8 cellular contexts compared by ENCODE assay signal in genomic region chr3:30511524-30512278, GRCh38.
DNase-seq lines count a peak whose midpoint lies in the region; ATAC-seq and TF ChIP-seq lines count a peak whose summit lies in the region.

No MANE protein-coding gene starts in this region.

- H3K27ac Mint-ChIP-seq in activated T-cell treated with anti-CD3 and anti-CD28 coated beads, Interleukin-2, amount 50 U/mL, for 72 hours = no peak overlapping the region
- peak overlapping the region; percentile 61 for H3K27ac Mint-ChIP-seq in activated naive CD8-positive, alpha-beta T cell

- H3K4me3 Mint-ChIP-seq in activated T-cell treated with anti-CD3 and anti-CD28 coated beads, Interleukin-2, amount 50 U/mL, for 72 hours = no peak overlapping the region
- peak overlapping the region; percentile 63 for H3K4me3 Mint-ChIP-seq in activated naive CD8-positive, alpha-beta T cell

- H3K4me1 Mint-ChIP-seq in activated T-cell treated with anti-CD3 and anti-CD28 coated beads, Interleukin-2, amount 50 U/mL, for 72 hours (ENCODE audit: low read depth) = peaks cover 14% of the 10 kb centered on the region
- H3K4me1 Mint-ChIP-seq in activated naive CD8-positive, alpha-beta T cell (ENCODE audit: low read depth) = peaks cover 13% of the 10 kb centered on the region

- peak; percentile 43 to 44 for DNase-seq in activated T-cell treated with anti-CD3 and anti-CD28 coated beads, Interleukin-2, amount 50 U/mL, for 48 hours
- no peak for DNase-seq in activated T-cell treated with anti-CD3 and anti-CD28 coated beads, Interleukin-2, amount 50 U/mL, for 72 hours
- DNase-seq in iris pigment epithelial cell (ENCODE audit: low read depth) (peak; percentile 99), transverse colon (no peak), NCI-H146 treated with DMSO at 0.1 percent for 48 hours (lab: John Stamatoyannopoulos, UW; ENCODE audit: unreplicated experiment) (no peak)

- no peaks in the 10 kb centered on the region for H3K36me3 ChIP-seq in transverse colon

- H3K9me3 ChIP-seq in transverse colon = no peaks in the 10 kb centered on the region

- no peak for ATAC-seq in activated T-cell treated with anti-CD3 and anti-CD28 coated beads, Interleukin-2, amount 50 U/mL, for 72 hours (replicated peaks in 1 of 2)
- ATAC-seq in HG02884 (IDR thresholded peaks at IDR 0.05; ENCODE audit: unreplicated experiment) = no peak
- ATAC-seq in GM19397 (IDR thresholded peaks at IDR 0.05; ENCODE audit: unreplicated experiment) = no peak

- no peak overlapping the region for H3K4me3 ChIP-seq in transverse colon

- no peaks in the 10 kb centered on the region for H3K36me3 Mint-ChIP-seq in activated T-cell treated with anti-CD3 and anti-CD28 coated beads, Interleukin-2, amount 50 U/mL, for 72 hours (ENCODE audit: insufficient read depth in 2 of 2)
- no peaks in the 10 kb centered on the region for H3K36me3 Mint-ChIP-seq in activated naive CD8-positive, alpha-beta T cell

- H3K9me3 Mint-ChIP-seq in activated T-cell treated with anti-CD3 and anti-CD28 coated beads, Interleukin-2, amount 50 U/mL, for 72 hours = no peaks in the 10 kb centered on the region
- H3K9me3 Mint-ChIP-seq in activated naive CD8-positive, alpha-beta T cell (ENCODE audit: low read depth) = no peaks in the 10 kb centered on the region

- H3K27me3 Mint-ChIP-seq in activated T-cell treated with anti-CD3 and anti-CD28 coated beads, Interleukin-2, amount 50 U/mL, for 72 hours (ENCODE audit: low read depth) = no peaks in the 10 kb centered on the region
- no peaks in the 10 kb centered on the region for H3K27me3 Mint-ChIP-seq in activated naive CD8-positive, alpha-beta T cell

- TF ChIP-seq EP300 in transverse colon (IDR thresholded peaks at IDR 0.05; ENCODE audit: low read depth) = no peak

- no peak for TF ChIP-seq CTCF in transverse colon (IDR thresholded peaks at IDR 0.05)

- no peaks in the 10 kb centered on the region for H3K27me3 ChIP-seq in transverse colon

- 61 to 64% methylated on average over 8 to 9 of the region's 9 CpGs for WGBS in transverse colon (ENCODE audit: low coverage in 1 of 2), 2 donors

- intact Hi-C loops in transverse colon (cut with DNase I; ENCODE audit: low total_unique reads) = loop anchor here (10.0 kb wide), 1 partner anchor 173 kb away; no protein-coding TSS in a partner anchor

- H3K4me1 ChIP-seq in transverse colon = peaks cover 0 to 17% (median 2%) of the 10 kb centered on the region in 4 donors

- TF ChIP-seq POLR2A in transverse colon (IDR thresholded peaks at IDR 0.05) = no peak

- peak overlapping the region; percentile 30 to 63 (median 44) for H3K27ac ChIP-seq in transverse colon

- in situ Hi-C loops in transverse colon (cut with MboI; ENCODE audit: low pct_ligation_motif_present in 1 of 4, low pct_unique_long_range_greater_than_20kb in 1 of 4, low sequenced_read_pairs in 3 of 4) = loop anchor here in 1 of 4 donors (25.0 kb wide), 1 partner anchor 176 kb away; no protein-coding TSS in a partner anchor

Comparison
In these comparisons a context has a peak if more than half of its experiments do, and no peak if none do; other contexts are left out.
1. DNase-seq: peak in activated T-cell treated with anti-CD3 and anti-CD28 coated beads, Interleukin-2, amount 50 U/mL, for 48 hours (2 of 2) and iris pigment epithelial cell (single experiment); none in activated T-cell treated with anti-CD3 and anti-CD28 coated beads, Interleukin-2, amount 50 U/mL, for 72 hours (0 of 2), transverse colon (single experiment) and NCI-H146 treated with DMSO at 0.1 percent for 48 hours (single experiment).